9 cellular contexts compared by ENCODE assay signal in genomic region chr7:156025675-156026074, GRCh38.
"Had no signal": no experiment of that assay in that cellular context is flagged by ENCODE, and none has a peak within 500 bp of the region (broad histone marks: within the 10 kb centered on the region; RNA-seq: fewer than 3 reads in every experiment).

No MANE protein-coding gene starts in this region.

- H3K4me3 ChIP-seq: GM23248, HAP-1, K562 had no signal

- H3K27ac Mint-ChIP-seq: HFFc6 had no signal

- ATAC-seq: HCT116, K562 had no signal

- DNase-seq: GM23248, GOT3, H7, HFFc6, IMR-90 had no signal

- H3K27ac ChIP-seq: GM23248, HL-60 had no signal

- H3K36me3 ChIP-seq: HAP-1 had no signal

- H3K4me3 Mint-ChIP-seq: HFFc6 had no signal

- H3K9me3 ChIP-seq: HAP-1 had no signal

- H3K4me1 ChIP-seq: HAP-1 had no signal
